13 cellular contexts compared by ENCODE assay signal in genomic region chr9:127559247-127559680, GRCh38. TPM values are rescaled to one million over a fixed set of nuclear protein-coding genes. Genes with fewer than 3 reads are reported as not detected.
DNase-seq lines count a peak whose midpoint lies in the region; ATAC-seq and TF ChIP-seq lines count a peak whose summit lies in the region.
"Had no signal": no experiment of that assay in that cellular context is flagged by ENCODE, and none has a peak within 500 bp of the region (broad histone marks: within the 10 kb centered on the region; RNA-seq: fewer than 3 reads in every experiment).

No MANE protein-coding gene starts in this region.

- H3K27ac Mint-ChIP-seq in natural killer cell treated with Interleukin-12 subunit alpha and Interleukin-12 subunit beta and Interleukin-15 and Interleukin-18, amount 100 ng/mL, for 72 hours, result peak overlapping the region; percentile 48 to 85
- H3K27ac Mint-ChIP-seq in natural killer cell (peak overlapping the region in 1 of 2 donors; percentile 65), nephron progenitor cell (peak overlapping the region; percentile 95)

- peaks cover 50% of the 10 kb centered on the region for H3K4me1 ChIP-seq in colonic mucosa

- H3K36me3 Mint-ChIP-seq in natural killer cell treated with Interleukin-12 subunit alpha and Interleukin-12 subunit beta and Interleukin-15 and Interleukin-18, amount 100 ng/mL, for 72 hours, result no peaks in the 10 kb centered on the region
- H3K36me3 Mint-ChIP-seq in natural killer cell (no peaks in the 10 kb centered on the region), nephron progenitor cell (ENCODE audit: low read depth) (peaks cover 5% of the 10 kb centered on the region)
- H3K36me3 Mint-ChIP-seq: naive B cell had no signal

- ATAC-seq in natural killer cell treated with Interleukin-12 subunit alpha and Interleukin-12 subunit beta and Interleukin-15 and Interleukin-18, amount 100 ng/mL, for 72 hours, result no peak
- ATAC-seq in natural killer cell, result no peak

- no peak overlapping the region for H3K4me3 ChIP-seq in colonic mucosa

- TF ChIP-seq CTCF in natural killer cell (IDR thresholded peaks at IDR 0.05), result no peak
- TF ChIP-seq CTCF in colonic mucosa (IDR thresholded peaks at IDR 0.05), result no peak
- no peak for TF ChIP-seq CTCF in nephron progenitor cell (IDR thresholded peaks at IDR 0.05)

- peak overlapping the region; percentile 34 for H3K27ac ChIP-seq in colonic mucosa

- peaks cover 42 to 48% of the 10 kb centered on the region in 2 donors for H3K4me1 Mint-ChIP-seq in natural killer cell treated with Interleukin-12 subunit alpha and Interleukin-12 subunit beta and Interleukin-15 and Interleukin-18, amount 100 ng/mL, for 72 hours (ENCODE audit: low read depth in 2 of 2)
- peaks cover 20 to 56% of the 10 kb centered on the region in 2 donors for H3K4me1 Mint-ChIP-seq in natural killer cell
- peaks cover 85% of the 10 kb centered on the region for H3K4me1 Mint-ChIP-seq in nephron progenitor cell

- intact Hi-C loops in natural killer cell (cut with micrococcal nuclease), result no loop called here
- intact Hi-C loops in colonic mucosa (cut with DNase I), result no loop called here

- no peak for DNase-seq in natural killer cell treated with Interleukin-12 subunit alpha and Interleukin-12 subunit beta and Interleukin-15 and Interleukin-18, amount 100 ng/mL, for 72 hours (ENCODE audit: low spot score)
- DNase-seq in natural killer cell (no peak), colonic mucosa (no peak), nephron progenitor cell (no peak), pons (ENCODE audit: low spot score) (no peak), NK-92 (lab: John Stamatoyannopoulos, UW; ENCODE audit: unreplicated experiment) (no peak), T-helper 9 cell (no peak), G401 (ENCODE audit: low spot score) (no peak)
- DNase-seq: activated CD4-positive, alpha-beta T cell treated with anti-CD3 and anti-CD28 coated beads for 48 hours; activated gamma-delta T cell; naive B cell; stimulated activated CD8-positive, alpha-beta memory T cell treated with anti-CD3 and anti-CD28 coated beads, Interleukin-4, amount 100 ng/mL, for 48 hours had no signal

- in situ Hi-C loops in G401 (cut with HindIII; ENCODE audit: low sequenced_read_pairs), result no loop called here

- no peaks in the 10 kb centered on the region for H3K27me3 Mint-ChIP-seq in natural killer cell treated with Interleukin-12 subunit alpha and Interleukin-12 subunit beta and Interleukin-15 and Interleukin-18, amount 100 ng/mL, for 72 hours
- H3K27me3 Mint-ChIP-seq in natural killer cell (ENCODE audit: low read depth in 2 of 2) (peaks cover 0 to 3% of the 10 kb centered on the region in 2 donors), nephron progenitor cell (ENCODE audit: low read depth, poor library complexity) (peaks cover 3% of the 10 kb centered on the region)
- H3K27me3 Mint-ChIP-seq: central memory CD8-positive, alpha-beta T cell had no signal

- no peaks in the 10 kb centered on the region for H3K27me3 ChIP-seq in colonic mucosa

- no peaks in the 10 kb centered on the region for H3K9me3 ChIP-seq in colonic mucosa

- H3K9me3 Mint-ChIP-seq in natural killer cell treated with Interleukin-12 subunit alpha and Interleukin-12 subunit beta and Interleukin-15 and Interleukin-18, amount 100 ng/mL, for 72 hours, result peaks cover 3% of the 10 kb centered on the region
- H3K9me3 Mint-ChIP-seq in natural killer cell, result no peaks in the 10 kb centered on the region
- no peaks in the 10 kb centered on the region for H3K9me3 Mint-ChIP-seq in nephron progenitor cell
- H3K9me3 Mint-ChIP-seq: central memory CD8-positive, alpha-beta T cell; naive B cell had no signal

- H3K36me3 ChIP-seq in colonic mucosa, result no peaks in the 10 kb centered on the region

- H3K4me3 Mint-ChIP-seq in natural killer cell treated with Interleukin-12 subunit alpha and Interleukin-12 subunit beta and Interleukin-15 and Interleukin-18, amount 100 ng/mL, for 72 hours, result no peak overlapping the region
- H3K4me3 Mint-ChIP-seq in natural killer cell (no peak overlapping the region), nephron progenitor cell (no peak overlapping the region)

- no peak overlapping the region for H3K9ac ChIP-seq in colonic mucosa (ENCODE audit: low read depth in 2 of 2, low read length in 2 of 2)

RNA-seq across cellular contexts. Expression of gene STXBP1, which starts 52.8 kb away (rescaled TPM):
- 1 to 10 TPM; 4.0 to 8.1 TPM for total RNA-seq in natural killer cell treated with Interleukin-12 subunit alpha and Interleukin-12 subunit beta and Interleukin-15 and Interleukin-18, amount 100 ng/mL, for 72 hours
- total RNA-seq in natural killer cell (1 to 10 TPM in 2 of 3 donors, under 1 TPM in 1; 0.97 to 1.8 (median 1.6) TPM), colonic mucosa (10 to 100 TPM in 1 of 2 donors, 1 to 10 TPM in 1; 8.2 to 15.8 TPM)
- total RNA-seq in G401 (2014; rRNA removed; shearing (Covaris generic)), result 2.8 and 11.2 TPM in 2 replicates
